Comparison of ENCODE assay signal across 11 cellular contexts in the genomic region with DNA sequence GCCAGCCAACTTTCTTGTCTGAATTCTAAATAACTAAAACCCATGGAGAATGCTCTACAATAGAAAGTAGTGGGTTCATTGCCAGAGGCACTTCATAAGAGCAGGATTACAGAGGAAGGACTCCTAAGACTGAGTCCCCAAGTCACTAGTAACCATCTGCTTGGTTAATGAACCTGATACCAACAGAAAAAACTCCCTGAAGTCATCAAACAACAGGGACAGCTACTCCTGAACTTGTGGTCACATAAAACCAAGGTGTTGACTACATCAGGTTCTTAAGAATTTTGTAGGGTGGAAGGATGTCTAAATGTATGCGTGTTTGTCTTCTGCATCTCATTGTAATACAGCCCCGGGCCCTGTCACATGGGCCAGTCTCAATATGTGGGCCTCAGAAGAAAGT.
"Had no signal": no experiment of that assay in that cellular context is flagged by ENCODE, and none has a peak within 500 bp of the region (broad histone marks: within the 10 kb centered on the region; RNA-seq: fewer than 3 reads in every experiment).

No MANE protein-coding gene starts in this region.

- DNase-seq: dermis blood vessel endothelial cell; effector memory CD8-positive, alpha-beta T cell; foreskin melanocyte; mesendoderm; tibial artery had no signal

- H3K9me3 Mint-ChIP-seq: effector memory CD8-positive, alpha-beta T cell; natural killer cell treated with Interleukin-12 subunit alpha and Interleukin-12 subunit beta and Interleukin-15 and Interleukin-18, amount 100 ng/mL, for 72 hours had no signal

- H3K27ac Mint-ChIP-seq: effector memory CD8-positive, alpha-beta T cell; natural killer cell treated with Interleukin-12 subunit alpha and Interleukin-12 subunit beta and Interleukin-15 and Interleukin-18, amount 100 ng/mL, for 72 hours; T-helper 1 cell treated with Interleukin-12 subunit alpha and Interleukin-12 subunit beta and Interleukin-4 antibody, amounts not matched to agents 30 μg/mL and 1 μg/mL, for 36 hours; WTC11 had no signal

- H3K4me1 Mint-ChIP-seq: WTC11 had no signal

- ATAC-seq: effector memory CD8-positive, alpha-beta T cell; natural killer cell treated with Interleukin-12 subunit alpha and Interleukin-12 subunit beta and Interleukin-15 and Interleukin-18, amount 100 ng/mL, for 72 hours; WTC11 had no signal

- H3K36me3 Mint-ChIP-seq: natural killer cell treated with Interleukin-12 subunit alpha and Interleukin-12 subunit beta and Interleukin-15 and Interleukin-18, amount 100 ng/mL, for 72 hours; WTC11 had no signal

- H3K27me3 ChIP-seq: ascending aorta, breast epithelium, tibial artery had no signal

- H3K4me1 ChIP-seq: breast epithelium had no signal

- H3K27ac ChIP-seq: ascending aorta, breast epithelium had no signal

- H3K4me3 Mint-ChIP-seq: effector memory CD8-positive, alpha-beta T cell; natural killer cell treated with Interleukin-12 subunit alpha and Interleukin-12 subunit beta and Interleukin-15 and Interleukin-18, amount 100 ng/mL, for 72 hours; T-helper 1 cell treated with Interleukin-12 subunit alpha and Interleukin-12 subunit beta and Interleukin-4 antibody, amounts not matched to agents 30 μg/mL and 1 μg/mL, for 36 hours; WTC11 had no signal

- FAIRE-seq: urothelium cell line had no signal
